Comparison of ENCODE assay signal across 28 cellular contexts in the genomic region with DNA sequence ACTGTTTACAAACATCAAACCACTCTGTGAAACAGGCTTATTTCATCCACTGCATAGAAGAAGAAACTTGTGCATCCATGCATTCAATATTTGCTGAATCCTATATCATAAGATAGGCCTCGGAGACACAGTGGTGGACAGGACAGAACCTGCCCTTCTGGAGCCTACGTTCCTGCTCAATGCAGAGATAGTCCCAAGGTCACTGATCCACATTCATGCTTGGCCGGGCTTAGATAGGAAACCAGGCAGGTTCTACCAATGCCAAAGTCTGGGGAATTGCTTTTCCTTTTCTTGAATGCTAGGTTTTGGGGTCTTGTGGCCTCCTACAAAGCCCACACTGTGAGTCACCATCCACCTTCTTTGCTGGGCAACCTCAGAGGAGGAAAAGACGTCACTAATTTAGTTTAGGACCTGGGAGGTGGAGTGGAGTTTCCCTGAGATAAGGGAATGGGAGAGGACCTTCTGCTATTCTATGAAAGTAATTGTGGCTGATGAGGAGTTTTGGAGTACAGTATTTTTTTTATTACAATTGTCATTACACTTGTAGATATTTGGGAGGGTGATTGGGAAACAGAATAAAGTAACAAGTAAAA.
"Had no signal": no experiment of that assay in that cellular context is flagged by ENCODE, and none has a peak within 500 bp of the region (broad histone marks: within the 10 kb centered on the region; RNA-seq: fewer than 3 reads in every experiment).

No MANE protein-coding gene starts in this region.

- H3K9me3 Mint-ChIP-seq: activated CD4-positive, alpha-beta T cell treated with anti-CD3 and anti-CD28 coated beads, Interleukin-2, amount 10 ng/mL, durations not matched to agents 7 days and 5 days; activated CD8-positive, alpha-beta T cell treated with anti-CD3 and anti-CD28 coated beads for 36 hours; activated naive CD4-positive, alpha-beta T cell treated with anti-CD3 and anti-CD28 coated beads, Interleukin-2, amount 10 ng/mL, durations not matched to agents 7 days and 5 days; activated naive CD8-positive, alpha-beta T cell treated with anti-CD3 and anti-CD28 coated beads, Interleukin-2, amount 50 U/mL, for 24 hours; effector memory CD8-positive, alpha-beta T cell; naive B cell; neural crest cell had no signal

- H3K9me3 ChIP-seq: breast epithelium, colonic mucosa, gastrocnemius medialis, lower lobe of right lung, mucosa of descending colon, transverse colon had no signal

- H3K27ac ChIP-seq: breast epithelium, colonic mucosa, dorsolateral prefrontal cortex, esophagus squamous epithelium, gastrocnemius medialis, lower lobe of right lung, transverse colon, WERI-Rb-1 had no signal

- ATAC-seq: activated CD8-positive, alpha-beta memory T cell treated with anti-CD3 and anti-CD28 coated beads, Interleukin-2, amount 10 ng/mL, durations not matched to agents 7 days and 5 days; activated CD8-positive, alpha-beta T cell treated with anti-CD3 and anti-CD28 coated beads for 36 hours; activated naive CD8-positive, alpha-beta T cell treated with anti-CD3 and anti-CD28 coated beads, Interleukin-2, amount 50 U/mL, for 24 hours; effector memory CD8-positive, alpha-beta T cell; gastrocnemius medialis; left colon; mucosa of descending colon; stimulated activated naive B cell treated with anti-CD40 and anti-IgM and Interleukin-4, amounts not matched to agents 10 μg/mL and 1 μg/mL and 100 μg/mL, for 72 hours had no signal

- H3K36me3 ChIP-seq: breast epithelium, colonic mucosa, esophagus squamous epithelium, gastrocnemius medialis, lower lobe of right lung, transverse colon, WERI-Rb-1 had no signal

- H3K27me3 ChIP-seq: breast epithelium, colonic mucosa, dorsolateral prefrontal cortex, esophagus squamous epithelium, gastrocnemius medialis, transverse colon had no signal

- H3K4me1 ChIP-seq: breast epithelium, colonic mucosa, esophagus squamous epithelium, gastrocnemius medialis, lower lobe of right lung, transverse colon had no signal

- H3K4me3 ChIP-seq: breast epithelium, colonic mucosa, dorsolateral prefrontal cortex, esophagus squamous epithelium, gastrocnemius medialis, lower lobe of right lung, mucosa of descending colon, transverse colon had no signal

- DNase-seq: activated CD4-positive, alpha-beta T cell treated with anti-CD3 and anti-CD28 coated beads, Interleukin-2, amount 10 ng/mL, durations not matched to agents 7 days and 5 days; activated CD4-positive, CD25-positive, alpha-beta regulatory T cell treated with anti-CD3 and anti-CD28 coated beads, Interleukin-2, amount 50 U/mL, for 72 hours; activated CD8-positive, alpha-beta memory T cell treated with anti-CD3 and anti-CD28 coated beads, Interleukin-2, amount 10 ng/mL, durations not matched to agents 7 days and 5 days; activated CD8-positive, alpha-beta T cell treated with anti-CD3 and anti-CD28 coated beads for 36 hours; activated effector memory CD4-positive, alpha-beta T cell treated with anti-CD3 and anti-CD28 coated beads, Interleukin-2, amount 50 U/mL, for 16 hours; activated naive CD4-positive, alpha-beta T cell treated with anti-CD3 and anti-CD28 coated beads, Interleukin-2, amount 10 ng/mL, durations not matched to agents 7 days and 5 days; activated naive CD8-positive, alpha-beta T cell treated with anti-CD3 and anti-CD28 coated beads, Interleukin-2, amount 50 U/mL, for 24 hours; activated T-cell treated with anti-CD3 and anti-CD28 coated beads for 4 hours; anterior cingulate cortex; colonic mucosa; dorsolateral prefrontal cortex; effector memory CD8-positive, alpha-beta T cell; esophagus squamous epithelium; gastrocnemius medialis; head of caudate nucleus; left colon; lower lobe of right lung; mesendoderm; mucosa of descending colon; naive B cell; occipital lobe; stimulated activated CD4-positive, alpha-beta T cell treated with anti-CD3 and anti-CD28 coated beads, Interleukin-2, amount 100 ng/mL, for 48 hours; stimulated activated CD8-positive, alpha-beta memory T cell treated with anti-CD3 and anti-CD28 coated beads, Interleukin-4, amount 100 ng/mL, for 48 hours; stimulated activated naive B cell treated with anti-CD40 and anti-IgM and Interleukin-4, amounts not matched to agents 10 μg/mL and 1 μg/mL and 100 μg/mL, for 72 hours; transverse colon; WERI-Rb-1 had no signal

- H3K36me3 Mint-ChIP-seq: activated CD8-positive, alpha-beta memory T cell treated with anti-CD3 and anti-CD28 coated beads, Interleukin-2, amount 10 ng/mL, durations not matched to agents 7 days and 5 days; activated naive CD4-positive, alpha-beta T cell treated with anti-CD3 and anti-CD28 coated beads, Interleukin-2, amount 10 ng/mL, durations not matched to agents 7 days and 5 days; naive B cell; stimulated activated naive B cell treated with anti-CD40 and anti-IgM and Interleukin-4, amounts not matched to agents 10 μg/mL and 1 μg/mL and 100 μg/mL, for 72 hours had no signal

- H3K27ac Mint-ChIP-seq: activated CD4-positive, alpha-beta T cell treated with anti-CD3 and anti-CD28 coated beads, Interleukin-2, amount 10 ng/mL, durations not matched to agents 7 days and 5 days; activated CD8-positive, alpha-beta memory T cell treated with anti-CD3 and anti-CD28 coated beads, Interleukin-2, amount 10 ng/mL, durations not matched to agents 7 days and 5 days; activated CD8-positive, alpha-beta T cell treated with anti-CD3 and anti-CD28 coated beads for 36 hours; activated naive CD4-positive, alpha-beta T cell treated with anti-CD3 and anti-CD28 coated beads, Interleukin-2, amount 10 ng/mL, durations not matched to agents 7 days and 5 days; activated naive CD8-positive, alpha-beta T cell treated with anti-CD3 and anti-CD28 coated beads, Interleukin-2, amount 50 U/mL, for 24 hours; effector memory CD8-positive, alpha-beta T cell; stimulated activated naive B cell treated with anti-CD40 and anti-IgM and Interleukin-4, amounts not matched to agents 10 μg/mL and 1 μg/mL and 100 μg/mL, for 72 hours had no signal
